ENCODE assay signal across 16 cellular contexts in genomic region chr9:17878810-17879370, GRCh38.
"Had no signal": no experiment of that assay in that cellular context is flagged by ENCODE, and none has a peak within 500 bp of the region (broad histone marks: within the 10 kb centered on the region; RNA-seq: fewer than 3 reads in every experiment).

No MANE protein-coding gene starts in this region.

- H3K27me3 ChIP-seq: ascending aorta, breast epithelium, sigmoid colon, spleen, thyroid gland had no signal

- H2AFZ ChIP-seq: parathyroid adenoma had no signal

- H3K36me3 ChIP-seq: ascending aorta, breast epithelium, sigmoid colon, spleen, thyroid gland had no signal

- H3K9me3 ChIP-seq: ascending aorta, thyroid gland had no signal

- ATAC-seq: naive thymus-derived CD8-positive, alpha-beta T cell had no signal

- H3K4me1 Mint-ChIP-seq: activated naive CD4-positive, alpha-beta T cell treated with anti-CD3 and anti-CD28 coated beads, Interleukin-2, amount 10 ng/mL, durations not matched to agents 7 days and 5 days; naive thymus-derived CD8-positive, alpha-beta T cell had no signal

- H3K4me3 ChIP-seq: ascending aorta, breast epithelium, sigmoid colon, spleen, thyroid gland had no signal

- H3K36me3 Mint-ChIP-seq: activated naive CD4-positive, alpha-beta T cell treated with anti-CD3 and anti-CD28 coated beads, Interleukin-2, amount 10 ng/mL, durations not matched to agents 7 days and 5 days; naive thymus-derived CD8-positive, alpha-beta T cell had no signal

- H3K79me2 ChIP-seq: parathyroid adenoma had no signal

- H3K27ac ChIP-seq: ascending aorta, breast epithelium, epithelial cell of prostate, parathyroid adenoma, sigmoid colon, spleen, thyroid gland had no signal

- H3K27ac Mint-ChIP-seq: activated naive CD4-positive, alpha-beta T cell treated with anti-CD3 and anti-CD28 coated beads, Interleukin-2, amount 10 ng/mL, durations not matched to agents 7 days and 5 days; activated T-helper 2 cell treated with anti-CD3 and anti-CD28 coated beads, Interferon-gamma antibody, Interleukin-2, Interleukin-4, amounts not matched to agents 10 μg/mL and 5 μg/mL and 100 μg/mL, durations not matched to agents 14 hours and 24 hours and 36 hours; naive thymus-derived CD8-positive, alpha-beta T cell had no signal

- H3K4me1 ChIP-seq: ascending aorta, breast epithelium, parathyroid adenoma, sigmoid colon, spleen, thyroid gland had no signal

- H3K9me3 Mint-ChIP-seq: activated naive CD4-positive, alpha-beta T cell treated with anti-CD3 and anti-CD28 coated beads, Interleukin-2, amount 10 ng/mL, durations not matched to agents 7 days and 5 days; activated T-helper 2 cell treated with anti-CD3 and anti-CD28 coated beads, Interferon-gamma antibody, Interleukin-2, Interleukin-4, amounts not matched to agents 10 μg/mL and 5 μg/mL and 100 μg/mL, durations not matched to agents 14 hours and 24 hours and 36 hours had no signal

- DNase-seq: activated CD4-positive, CD25-positive, alpha-beta regulatory T cell treated with anti-CD3 and anti-CD28 coated beads, Interleukin-2, amount 50 U/mL, for 72 hours; activated naive CD4-positive, alpha-beta T cell treated with anti-CD3 and anti-CD28 coated beads, Interleukin-2, amount 10 ng/mL, durations not matched to agents 7 days and 5 days; activated T-cell treated with anti-CD3 and anti-CD28 coated beads for 4 hours; foreskin melanocyte; head of caudate nucleus; kidney glomerular epithelial cell; mesenchymal stem cell; naive thymus-derived CD8-positive, alpha-beta T cell; sigmoid colon; spleen; thyroid gland had no signal

- H3K4me3 Mint-ChIP-seq: activated naive CD4-positive, alpha-beta T cell treated with anti-CD3 and anti-CD28 coated beads, Interleukin-2, amount 10 ng/mL, durations not matched to agents 7 days and 5 days; naive thymus-derived CD8-positive, alpha-beta T cell had no signal
